In genomic region chr5:95816341-95816740, GRCh38 we compare ENCODE assay signal across 19 cellular contexts. TPM values are rescaled to one million over a fixed set of nuclear protein-coding genes. Genes with fewer than 3 reads are reported as not detected.
DNase-seq lines count a peak whose midpoint lies in the region; ATAC-seq, FAIRE-seq and TF ChIP-seq lines count a peak whose summit lies in the region.
"Had no signal": no experiment of that assay in that cellular context is flagged by ENCODE, and none has a peak within 500 bp of the region (broad histone marks: within the 10 kb centered on the region; RNA-seq: fewer than 3 reads in every experiment).

No MANE protein-coding gene starts in this region.

- no peak overlapping the region for H3K4me3 Mint-ChIP-seq in CD14-positive monocyte
- peak overlapping the region; percentile 97 for H3K4me3 Mint-ChIP-seq in activated T-helper 17 cell treated with anti-CD3 and anti-CD28 coated beads, Interleukin-2, amount 50 U/mL, for 72 hours
- H3K4me3 Mint-ChIP-seq in naive thymus-derived CD8-positive, alpha-beta T cell: peak overlapping the region; percentile 89 to 99 (median 98)

- no peak for DNase-seq in A549 (ENCODE audit: low read depth in 1 of 2, low spot score in 1 of 2)
- DNase-seq in CD14-positive monocyte (ENCODE audit: low spot score): no peak
- DNase-seq in naive thymus-derived CD8-positive, alpha-beta T cell: no peak
- DNase-seq in NCI-H69 (lab: John Stamatoyannopoulos, UW): no peak
- DNase-seq: caudate nucleus; DMS 273 treated with DMSO at 0.1 percent for 48 hours; effector CD8-positive, alpha-beta T cell; GDM1; glutamatergic neuron; NCI-H1092; ovary; Right ventricle myocardium superior; sigmoid colon; substantia nigra had no signal

- H3K27ac Mint-ChIP-seq in CD14-positive monocyte: peak overlapping the region in 4 of 7 donors; percentile 42 to 91 (median 78)
- peak overlapping the region; percentile 43 for H3K27ac Mint-ChIP-seq in activated T-helper 17 cell treated with anti-CD3 and anti-CD28 coated beads, Interleukin-2, amount 50 U/mL, for 72 hours
- H3K27ac Mint-ChIP-seq in naive thymus-derived CD8-positive, alpha-beta T cell: peak overlapping the region; percentile 92 to 97 (median 94)

- no peak for TF ChIP-seq POLR2A in A549 (IDR thresholded peaks at IDR 0.05; ENCODE audit: low read length)

- no peaks in the 10 kb centered on the region for H3K9me3 Mint-ChIP-seq in CD14-positive monocyte
- no peaks in the 10 kb centered on the region for H3K9me3 Mint-ChIP-seq in activated T-helper 17 cell treated with anti-CD3 and anti-CD28 coated beads, Interleukin-2, amount 50 U/mL, for 72 hours
- H3K9me3 Mint-ChIP-seq in naive thymus-derived CD8-positive, alpha-beta T cell: no peaks in the 10 kb centered on the region

- WGBS in A549 (ENCODE audit: missing lambda C conversion rate): 88% methylated on average over 8 of the region's 8 CpGs

- intact Hi-C loops in CD14-positive monocyte (cut with micrococcal nuclease): loop anchor here in 1 of 2 donors (5.0 kb wide), 1 partner anchor 34 kb away; no protein-coding TSS in a partner anchor

- H3K4me1 ChIP-seq in A549: peaks cover 54% of the 10 kb centered on the region

- POLR2A ChIA-PET in A549 (lab: Yijun Ruan, JAX): interaction anchor here (0.9 kb wide), 1 partner anchor 19 kb away, joined by 4 read pairs; no protein-coding TSS in a partner anchor
- POLR2A ChIA-PET in naive thymus-derived CD8-positive, alpha-beta T cell (lab: Charles Lee): interaction anchor here (0.5 to 13.2 kb wide), 6 partner anchors 8 to 181 kb away, joined by 3 to 250 read pairs (median 4); no protein-coding TSS in a partner anchor

- no peak overlapping the region for H3K27ac ChIP-seq in A549
- H3K27ac ChIP-seq: ovary, sigmoid colon, vagina had no signal

- H3K9me3 ChIP-seq in A549: no peaks in the 10 kb centered on the region
- H3K9me3 ChIP-seq: ovary, sigmoid colon, vagina had no signal

- CTCF ChIA-PET in A549 (lab: Yijun Ruan, JAX): interaction anchor here (0.9 to 3.3 kb wide), 2 partner anchors 31 to 35 kb away, joined by 5 to 20 read pairs; no protein-coding TSS in a partner anchor

- ATAC-seq in A549: no peak
- ATAC-seq in activated T-helper 17 cell treated with anti-CD3 and anti-CD28 coated beads, Interleukin-2, amount 50 U/mL, for 72 hours (replicated peaks): no peak
- ATAC-seq in naive thymus-derived CD8-positive, alpha-beta T cell: no peak
- ATAC-seq in activated CD4-positive, CD25-positive, alpha-beta regulatory T cell treated with anti-CD3 and anti-CD28 coated beads, Interleukin-2, amount 50 U/mL, for 24 hours: no peak
- ATAC-seq in HG03159 (IDR thresholded peaks at IDR 0.05; ENCODE audit: unreplicated experiment): no peak
- ATAC-seq: HCT116 had no signal

- no peak for TF ChIP-seq CTCF in A549 (IDR thresholded peaks at IDR 0.05)
- TF ChIP-seq CTCF in CD14-positive monocyte (IDR thresholded peaks at IDR 0.05): no peak

- no peak for TF ChIP-seq RAD21 in A549 (conservative IDR thresholded peaks at IDR 0.05 in 1 of 2, IDR thresholded peaks at IDR 0.05 in 1 of 2)

- no peak for FAIRE-seq in A549 (lab: Jason Lieb, UNC)

- peaks cover 0 to 3% (median 0%) of the 10 kb centered on the region in 3 donors for H3K27me3 Mint-ChIP-seq in CD14-positive monocyte (ENCODE audit: low read depth in 3 of 3)
- H3K27me3 Mint-ChIP-seq in activated T-helper 17 cell treated with anti-CD3 and anti-CD28 coated beads, Interleukin-2, amount 50 U/mL, for 72 hours: no peaks in the 10 kb centered on the region
- no peaks in the 10 kb centered on the region for H3K27me3 Mint-ChIP-seq in naive thymus-derived CD8-positive, alpha-beta T cell

- no peak overlapping the region for H3K4me2 ChIP-seq in A549

- peaks cover 64 to 73% of the 10 kb centered on the region in 2 donors for H3K36me3 Mint-ChIP-seq in CD14-positive monocyte
- H3K36me3 Mint-ChIP-seq in activated T-helper 17 cell treated with anti-CD3 and anti-CD28 coated beads, Interleukin-2, amount 50 U/mL, for 72 hours (ENCODE audit: low read depth): peaks cover 65% of the 10 kb centered on the region
- H3K36me3 Mint-ChIP-seq in naive thymus-derived CD8-positive, alpha-beta T cell: peaks cover 5 to 63% (median 35%) of the 10 kb centered on the region in 3 donors

- no peak overlapping the region for H3K4me3 ChIP-seq in A549
- H3K4me3 ChIP-seq: ovary, sigmoid colon had no signal

- no peak for TF ChIP-seq EP300 in A549 (IDR thresholded peaks at IDR 0.05)

- H3K4me1 Mint-ChIP-seq in CD14-positive monocyte: peaks cover 83% of the 10 kb centered on the region
- H3K4me1 Mint-ChIP-seq in activated T-helper 17 cell treated with anti-CD3 and anti-CD28 coated beads, Interleukin-2, amount 50 U/mL, for 72 hours: peaks cover 50% of the 10 kb centered on the region
- peaks cover 54 to 93% (median 88%) of the 10 kb centered on the region in 4 donors for H3K4me1 Mint-ChIP-seq in naive thymus-derived CD8-positive, alpha-beta T cell

TF ChIP-seq in A549, 52 proteins besides CTCF, POLR2A, EP300 and RAD21:
- TF ChIP-seq ATOH8 (CRISPR knock-in tag; IDR thresholded peaks at IDR 0.05; ENCODE audit: low read depth): no peak
- TF ChIP-seq MAFK (IDR thresholded peaks at IDR 0.05; ENCODE audit: partially characterized antibody): peak; percentile 72
- no peak for TF ChIP-seq JUN (IDR thresholded peaks at IDR 0.05)

RNA-seq across cellular contexts. Expression of gene GLRX, which starts 6.2 kb away (rescaled TPM):
- 329 and 381 TPM in 2 replicates for polyA plus RNA-seq in A549 (2011; rRNA removed)
- polyA plus RNA-seq in A549 (2012; cell fraction: cytosol; rRNA removed): 165 and 222 TPM in 2 replicates
- polyA plus RNA-seq in A549 (2012; cell fraction: nucleus; rRNA removed): 49.6 and 81.8 TPM in 2 replicates
- polyA plus RNA-seq in A549 (2017; fragmentation: RNase III; extraction: RNeasy Plus Mini Kit Qiagen cat#74134 plus additional on column Dnase treatment): 96.4 to 113 TPM (median 106 TPM) in 3 replicates
- polyA minus RNA-seq in A549 (2011; rRNA and poly(A)+ RNA removed): 97.8 and 196 TPM in 2 replicates
- polyA plus RNA-seq in CD14-positive monocyte: 100 to 1,000 TPM; 555 to 603 TPM
- 10 to 100 TPM; 45.1 to 62.3 TPM for total RNA-seq in activated T-helper 17 cell treated with anti-CD3 and anti-CD28 coated beads, Interleukin-2, amount 50 U/mL, for 72 hours
- total RNA-seq in naive thymus-derived CD8-positive, alpha-beta T cell: 100 to 1,000 TPM; 110 to 111 TPM
- 100 to 1,000 TPM; 133 to 232 (median 148) TPM for polyA plus RNA-seq in naive thymus-derived CD8-positive, alpha-beta T cell

Comparison
In these comparisons a context has a peak if more than half of its experiments do, and no peak if none do; other contexts are left out.
1. H3K27ac Mint-ChIP-seq: peak in every context shown above with its lines; median percentile 94 in naive thymus-derived CD8-positive, alpha-beta T cell; 78 in CD14-positive monocyte; 43 in activated T-helper 17 cell treated with anti-CD3 and anti-CD28 coated beads, Interleukin-2, amount 50 U/mL, for 72 hours.
2. H3K4me3 Mint-ChIP-seq: peak in activated T-helper 17 cell treated with anti-CD3 and anti-CD28 coated beads, Interleukin-2, amount 50 U/mL, for 72 hours (single experiment) and naive thymus-derived CD8-positive, alpha-beta T cell (10 of 10); none in CD14-positive monocyte (0 of 2).